28 cellular contexts compared by ENCODE assay signal in genomic region chr5:99807346-99807745, GRCh38.
DNase-seq lines count a peak whose midpoint lies in the region; FAIRE-seq and TF ChIP-seq lines count a peak whose summit lies in the region.
"Had no signal": no experiment of that assay in that cellular context is flagged by ENCODE, and none has a peak within 500 bp of the region (broad histone marks: within the 10 kb centered on the region; RNA-seq: fewer than 3 reads in every experiment).

No MANE protein-coding gene starts in this region.

- CTCF ChIA-PET in endothelial cell of umbilical vein (lab: Charles Lee) (no interaction called here), MCF 10A (lab: Yijun Ruan, JAX) (no interaction called here)

- H3K4me3 ChIP-seq in endothelial cell of umbilical vein (replicated peaks in 1 of 3; ENCODE audit: insufficient read depth in 1 of 3, low read depth in 1 of 3, low read length in 3 of 3) (no peak overlapping the region), coronary artery (no peak overlapping the region)
- H3K4me3 ChIP-seq: BLaER1, GM12878 had no signal

- no peaks in the 10 kb centered on the region for H3K9me3 Mint-ChIP-seq in MCF 10A (ENCODE audit: unreplicated experiment)
- H3K9me3 Mint-ChIP-seq: CD14-positive monocyte had no signal

- no peak overlapping the region for H3K9ac ChIP-seq in endothelial cell of umbilical vein (replicated peaks; ENCODE audit: extremely low read depth, insufficient read depth, low read length)
- H3K9ac ChIP-seq: BLaER1 had no signal

- intact Hi-C loops in endothelial cell of umbilical vein (cut with micrococcal nuclease) (no loop called here), MCF 10A (cut with micrococcal nuclease) (no loop called here)

- no peak overlapping the region for H3K4me2 ChIP-seq in endothelial cell of umbilical vein (ENCODE audit: insufficient read depth, low read length)
- H3K4me2 ChIP-seq: BLaER1 had no signal

- DNase-seq in NCI-H82 (lab: John Stamatoyannopoulos, UW) (peak; percentile 21), NCI-H82 treated with DMSO at 0.1 percent for 48 hours (lab: John Stamatoyannopoulos, UW; ENCODE audit: unreplicated experiment) (no peak), NCI-H524 (lab: John Stamatoyannopoulos, UW) (peak; percentile 24 to 42), NCI-H69 (lab: John Stamatoyannopoulos, UW) (peak; percentile 8), endothelial cell of umbilical vein (ENCODE audit: low read depth, low spot score) (peak; percentile 7), MCF 10A (ENCODE audit: unreplicated experiment) (no peak), coronary artery (ENCODE audit: low spot score) (no peak), GOT3 (lab: John Stamatoyannopoulos, UW) (no peak)
- DNase-seq: 8988T; ACHN; BE2C; C1 segment of cervical spinal cord; CD4-positive, alpha-beta memory T cell; CD4-positive, CD25-positive, alpha-beta regulatory T cell; CD8-positive, alpha-beta memory T cell; COR-L47; DMS153; DMS53; DMS79; DND-41; EL; GDM1 had no signal

- dilution Hi-C loops in endothelial cell of umbilical vein (cut with MboI; ENCODE audit: extremely low pct_ligation_motif_present, low sequenced_read_pairs), result no loop called here

- no peaks in the 10 kb centered on the region for H3K9me1 ChIP-seq in endothelial cell of umbilical vein (replicated peaks; ENCODE audit: control insufficient read depth, extremely low read depth, insufficient read depth, low read length)

- FAIRE-seq in endothelial cell of umbilical vein (lab: Jason Lieb, UNC), result no peak
- FAIRE-seq: A204.1, GM12878, GM12892, GM18507 had no signal

- H3K36me3 Mint-ChIP-seq in MCF 10A (ENCODE audit: insufficient read depth, unreplicated experiment), result no peaks in the 10 kb centered on the region
- H3K36me3 Mint-ChIP-seq: CD14-positive monocyte; CD4-positive, alpha-beta memory T cell; CD4-positive, CD25-positive, alpha-beta regulatory T cell; CD8-positive, alpha-beta memory T cell had no signal

- H3K4me1 Mint-ChIP-seq in MCF 10A (ENCODE audit: insufficient read depth, unreplicated experiment), result no peaks in the 10 kb centered on the region
- H3K4me1 Mint-ChIP-seq: CD14-positive monocyte; CD4-positive, alpha-beta memory T cell; CD4-positive, CD25-positive, alpha-beta regulatory T cell; CD8-positive, alpha-beta memory T cell had no signal

- H3K27ac Mint-ChIP-seq in MCF 10A (ENCODE audit: low read depth, unreplicated experiment), result no peak overlapping the region
- H3K27ac Mint-ChIP-seq: CD14-positive monocyte; CD4-positive, alpha-beta memory T cell; CD4-positive, CD25-positive, alpha-beta regulatory T cell; CD8-positive, alpha-beta memory T cell had no signal

- no peak overlapping the region for H3K4me3 Mint-ChIP-seq in MCF 10A (ENCODE audit: unreplicated experiment)
- H3K4me3 Mint-ChIP-seq: CD14-positive monocyte; CD4-positive, alpha-beta memory T cell; CD4-positive, CD25-positive, alpha-beta regulatory T cell; CD8-positive, alpha-beta memory T cell had no signal

- no TSS peak for BruUV-seq in endothelial cell of umbilical vein (replicated peaks; lab: Mats Ljungman, UMichigan)
- BruUV-seq in MCF 10A (replicated peaks; lab: Mats Ljungman, UMichigan), result no TSS peak

- no peaks in the 10 kb centered on the region for H3K27me3 ChIP-seq in endothelial cell of umbilical vein (ENCODE audit: control insufficient read depth in 2 of 2, insufficient read depth in 2 of 2, low read length in 2 of 2)
- H3K27me3 ChIP-seq: BE2C, BLaER1 had no signal

- TF ChIP-seq CTCF in endothelial cell of umbilical vein (IDR thresholded peaks at IDR 0.05; ENCODE audit: extremely low read depth in 1 of 2, insufficient read depth in 1 of 2, low read depth in 1 of 2, low read length in 2 of 2), result no peak
- TF ChIP-seq CTCF in MCF 10A (IDR thresholded peaks at IDR 0.05; ENCODE audit: unreplicated experiment), result no peak
- no peak for TF ChIP-seq CTCF in coronary artery (IDR thresholded peaks at IDR 0.05)

- H3K4me1 ChIP-seq in endothelial cell of umbilical vein (ENCODE audit: control insufficient read depth, extremely low read depth, insufficient read depth, low read length), result no peaks in the 10 kb centered on the region
- H3K4me1 ChIP-seq: BE2C, BLaER1 had no signal

- H3K79me2 ChIP-seq in endothelial cell of umbilical vein (ENCODE audit: control insufficient read depth, insufficient read depth, low read length), result no peaks in the 10 kb centered on the region

- no peak for TF ChIP-seq POLR2A in endothelial cell of umbilical vein (IDR thresholded peaks at IDR 0.05; ENCODE audit: low read depth, low read length)

- H3K27ac ChIP-seq in endothelial cell of umbilical vein (ENCODE audit: insufficient read depth, low read depth, low read length) (no peak overlapping the region), coronary artery (no peak overlapping the region)
- H3K27ac ChIP-seq: BLaER1 had no signal

- no peaks in the 10 kb centered on the region for H3K9me3 ChIP-seq in endothelial cell of umbilical vein (replicated peaks; ENCODE audit: control insufficient read depth, insufficient read depth, low read length)
- H3K9me3 ChIP-seq: BE2C, BLaER1 had no signal

- H3K36me3 ChIP-seq in endothelial cell of umbilical vein (ENCODE audit: control insufficient read depth in 2 of 2, extremely low read depth in 1 of 2, insufficient read depth in 2 of 2, low read length in 2 of 2), result no peaks in the 10 kb centered on the region
- H3K36me3 ChIP-seq: BE2C, BLaER1 had no signal

- H2AFZ ChIP-seq in endothelial cell of umbilical vein (ENCODE audit: low read depth, low read length), result no peak overlapping the region

- H3K27me3 Mint-ChIP-seq in MCF 10A (ENCODE audit: insufficient read depth, unreplicated experiment), result no peaks in the 10 kb centered on the region
- H3K27me3 Mint-ChIP-seq: CD4-positive, alpha-beta memory T cell; CD4-positive, CD25-positive, alpha-beta regulatory T cell; CD8-positive, alpha-beta memory T cell had no signal

- POLR2A ChIA-PET in endothelial cell of umbilical vein (lab: Charles Lee) (no interaction called here), MCF 10A (lab: Yijun Ruan, JAX) (no interaction called here)

- no peaks in the 10 kb centered on the region for H4K20me1 ChIP-seq in endothelial cell of umbilical vein (replicated peaks; ENCODE audit: control insufficient read depth, extremely low read depth, insufficient read depth, low read length)
- H4K20me1 ChIP-seq: BLaER1 had no signal

TF ChIP-seq in endothelial cell of umbilical vein, 7 proteins besides CTCF, POLR2A, EP300 and RAD21:
- no peak for TF ChIP-seq MYC (IDR thresholded peaks at IDR 0.05; ENCODE audit: low read depth, low read length)
- no peak for TF ChIP-seq POLR2AphosphoS5 (IDR thresholded peaks at IDR 0.05; ENCODE audit: insufficient read depth, low read depth, low read length)
- no peak for TF ChIP-seq GATA2 (IDR thresholded peaks at IDR 0.05; ENCODE audit: insufficient read depth, insufficient read length, low read depth, low read length)
- no peak for TF ChIP-seq JUN (IDR thresholded peaks at IDR 0.05; ENCODE audit: borderline replicate concordance, insufficient read depth, insufficient read length, low read depth)
- no peak for TF ChIP-seq EZH2 (IDR thresholded peaks at IDR 0.05; ENCODE audit: borderline replicate concordance, low read depth, low read length, severe bottlenecking)
- TF ChIP-seq MAX (IDR thresholded peaks at IDR 0.05; ENCODE audit: insufficient read depth, insufficient read length), result no peak

Comparison
In these comparisons a context has a peak if more than half of its experiments do, and no peak if none do; other contexts are left out.
1. DNase-seq: peak in NCI-H82 (single experiment), NCI-H524 (2 of 2), NCI-H69 (single experiment) and endothelial cell of umbilical vein (single experiment); none in NCI-H82 treated with DMSO at 0.1 percent for 48 hours (single experiment), MCF 10A (single experiment), coronary artery (single experiment) and GOT3 (single experiment).